Comparison of ENCODE assay signal across 1 cellular context in genomic region chr14:20332946-20333782, GRCh38.
TF ChIP-seq lines count a peak whose summit lies in the region.

CCNB1IP1 (minus strand) TSS chr14:20333279; CDS start chr14:20316523, 16,756 bp downstream.

TF ChIP-seq in HepG2, 621 proteins besides CTCF, POLR2A, EP300 and RAD21 (continued from another document and continues in another):
- TF ChIP-seq, protein P1, sequence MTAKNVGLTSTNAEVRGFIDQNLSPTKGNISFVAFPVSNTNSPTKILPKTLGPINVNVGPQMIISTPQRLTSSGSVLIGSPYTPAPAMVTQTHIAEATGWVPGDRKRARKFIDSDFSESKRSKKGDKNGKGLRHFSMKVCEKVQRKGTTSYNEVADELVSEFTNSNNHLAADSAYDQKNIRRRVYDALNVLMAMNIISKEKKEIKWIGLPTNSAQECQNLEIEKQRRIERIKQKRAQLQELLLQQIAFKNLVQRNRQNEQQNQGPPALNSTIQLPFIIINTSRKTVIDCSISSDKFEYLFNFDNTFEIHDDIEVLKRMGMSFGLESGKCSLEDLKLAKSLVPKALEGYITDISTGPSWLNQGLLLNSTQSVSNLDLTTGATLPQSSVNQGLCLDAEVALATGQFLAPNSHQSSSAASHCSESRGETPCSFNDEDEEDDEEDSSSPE (CRISPR knock-in tag; IDR thresholded peaks at IDR 0.05), result no peak; the same call in none of the 2 replicates
- TF ChIP-seq BRCA1 (CRISPR knock-in tag; IDR thresholded peaks at IDR 0.05) (no peak), POGZ (CRISPR knock-in tag; IDR thresholded peaks at IDR 0.05) (0 out of 2 replicates have a peak, but pooled peaks have one; percentile 13), ZSCAN9 (CRISPR knock-in tag; IDR thresholded peaks at IDR 0.05; ENCODE audit: borderline replicate concordance) (peak; percentile 19; the same call in 1 of the 2 replicates), STAG1 (CRISPR knock-in tag; IDR thresholded peaks at IDR 0.05) (no peak), SUZ12 (IDR thresholded peaks at IDR 0.05; ENCODE audit: low read depth, low read length) (no peak), SNAPC5 (CRISPR knock-in tag; IDR thresholded peaks at IDR 0.05; ENCODE audit: borderline replicate concordance) (no peak; the same call in 1 of the 2 replicates), NR0B2 (CRISPR knock-in tag; IDR thresholded peaks at IDR 0.05) (no peak), ZNF589 (CRISPR knock-in tag; conservative IDR thresholded peaks at IDR 0.05) (no peak), ZNF513 (CRISPR knock-in tag; conservative IDR thresholded peaks at IDR 0.05) (no peak), MBD4 (IDR thresholded peaks at IDR 0.05; ENCODE audit: borderline replicate concordance, low read length) (0 out of 2 replicates have a peak, but pooled peaks have one; percentile 23), ZNF292 (CRISPR knock-in tag; IDR thresholded peaks at IDR 0.05; ENCODE audit: borderline replicate concordance, low read depth) (no peak), ZNF788 (CRISPR knock-in tag; IDR thresholded peaks at IDR 0.05; ENCODE audit: borderline replicate concordance) (no peak; the same call in 1 of the 2 replicates), ZNF558 (CRISPR knock-in tag; IDR thresholded peaks at IDR 0.05; ENCODE audit: borderline replicate concordance) (no peak), NFIC (IDR thresholded peaks at IDR 0.05; ENCODE audit: low read length) (no peak; the same call in 1 of the 2 replicates), ZNF556 (CRISPR knock-in tag; IDR thresholded peaks at IDR 0.05; ENCODE audit: borderline replicate concordance) (no peak; the same call in 1 of the 2 replicates), ZNF576 (CRISPR knock-in tag; IDR thresholded peaks at IDR 0.05) (no peak), ZNF768 (CRISPR knock-in tag; IDR thresholded peaks at IDR 0.05) (no peak), NONO (IDR thresholded peaks at IDR 0.05) (no peak), NONO (CRISPR knock-in tag; conservative IDR thresholded peaks at IDR 0.05) (no peak), ZXDC (CRISPR knock-in tag; IDR thresholded peaks at IDR 0.05) (no peak), BATF2 (CRISPR knock-in tag; IDR thresholded peaks at IDR 0.05) (no peak), ZSCAN22 (CRISPR knock-in tag; IDR thresholded peaks at IDR 0.05) (no peak), RFX5 (IDR thresholded peaks at IDR 0.05; ENCODE audit: low read depth, low read length) (no peak), SP140L (CRISPR knock-in tag; IDR thresholded peaks at IDR 0.05; ENCODE audit: borderline replicate concordance) (no peak), ZNF780A (CRISPR knock-in tag; IDR thresholded peaks at IDR 0.05) (no peak), MATR3 (CRISPR knock-in tag; IDR thresholded peaks at IDR 0.05) (no peak), SOX6 (IDR thresholded peaks at IDR 0.05) (no peak), SOX6 (CRISPR knock-in tag; IDR thresholded peaks at IDR 0.05) (peak; percentile 13; the same call in 1 of the 2 replicates), SPEN (CRISPR knock-in tag; IDR thresholded peaks at IDR 0.05; ENCODE audit: low read depth) (no peak), NFE2L1 (CRISPR knock-in tag; IDR thresholded peaks at IDR 0.05; ENCODE audit: borderline replicate concordance) (no peak), HOXA9 (CRISPR knock-in tag; IDR thresholded peaks at IDR 0.05; ENCODE audit: borderline replicate concordance) (no peak), AGO1 (IDR thresholded peaks at IDR 0.05; ENCODE audit: low read depth, low read length, poor library complexity, severe bottlenecking) (no peak), ZBED4 (CRISPR knock-in tag; IDR thresholded peaks at IDR 0.05; ENCODE audit: borderline replicate concordance) (peak; percentile 48; the same call in 1 of the 2 replicates), RBFOX2 (IDR thresholded peaks at IDR 0.05; ENCODE audit: low read depth, low read length) (peak; percentile 78), ZNF878 (CRISPR knock-in tag; IDR thresholded peaks at IDR 0.05) (no peak; the same call in 1 of the 2 replicates), ADNP (CRISPR knock-in tag; IDR thresholded peaks at IDR 0.05) (no peak), RXRB (CRISPR knock-in tag; IDR thresholded peaks at IDR 0.05; ENCODE audit: borderline replicate concordance) (peak; percentile 19), PRPF4 (IDR thresholded peaks at IDR 0.05; ENCODE audit: low read depth, low read length, poor library complexity, severe bottlenecking) (no peak), CHCHD3 (CRISPR knock-in tag; IDR thresholded peaks at IDR 0.05) (no peak)
- TF ChIP-seq, protein P2, sequence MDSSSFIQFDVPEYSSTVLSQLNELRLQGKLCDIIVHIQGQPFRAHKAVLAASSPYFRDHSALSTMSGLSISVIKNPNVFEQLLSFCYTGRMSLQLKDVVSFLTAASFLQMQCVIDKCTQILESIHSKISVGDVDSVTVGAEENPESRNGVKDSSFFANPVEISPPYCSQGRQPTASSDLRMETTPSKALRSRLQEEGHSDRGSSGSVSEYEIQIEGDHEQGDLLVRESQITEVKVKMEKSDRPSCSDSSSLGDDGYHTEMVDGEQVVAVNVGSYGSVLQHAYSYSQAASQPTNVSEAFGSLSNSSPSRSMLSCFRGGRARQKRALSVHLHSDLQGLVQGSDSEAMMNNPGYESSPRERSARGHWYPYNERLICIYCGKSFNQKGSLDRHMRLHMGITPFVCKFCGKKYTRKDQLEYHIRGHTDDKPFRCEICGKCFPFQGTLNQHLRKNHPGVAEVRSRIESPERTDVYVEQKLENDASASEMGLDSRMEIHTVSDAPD (CRISPR knock-in tag; IDR thresholded peaks at IDR 0.05), result 0 out of 2 replicates have a peak, but pooled peaks have one; percentile 8
- TF ChIP-seq, protein P3, sequence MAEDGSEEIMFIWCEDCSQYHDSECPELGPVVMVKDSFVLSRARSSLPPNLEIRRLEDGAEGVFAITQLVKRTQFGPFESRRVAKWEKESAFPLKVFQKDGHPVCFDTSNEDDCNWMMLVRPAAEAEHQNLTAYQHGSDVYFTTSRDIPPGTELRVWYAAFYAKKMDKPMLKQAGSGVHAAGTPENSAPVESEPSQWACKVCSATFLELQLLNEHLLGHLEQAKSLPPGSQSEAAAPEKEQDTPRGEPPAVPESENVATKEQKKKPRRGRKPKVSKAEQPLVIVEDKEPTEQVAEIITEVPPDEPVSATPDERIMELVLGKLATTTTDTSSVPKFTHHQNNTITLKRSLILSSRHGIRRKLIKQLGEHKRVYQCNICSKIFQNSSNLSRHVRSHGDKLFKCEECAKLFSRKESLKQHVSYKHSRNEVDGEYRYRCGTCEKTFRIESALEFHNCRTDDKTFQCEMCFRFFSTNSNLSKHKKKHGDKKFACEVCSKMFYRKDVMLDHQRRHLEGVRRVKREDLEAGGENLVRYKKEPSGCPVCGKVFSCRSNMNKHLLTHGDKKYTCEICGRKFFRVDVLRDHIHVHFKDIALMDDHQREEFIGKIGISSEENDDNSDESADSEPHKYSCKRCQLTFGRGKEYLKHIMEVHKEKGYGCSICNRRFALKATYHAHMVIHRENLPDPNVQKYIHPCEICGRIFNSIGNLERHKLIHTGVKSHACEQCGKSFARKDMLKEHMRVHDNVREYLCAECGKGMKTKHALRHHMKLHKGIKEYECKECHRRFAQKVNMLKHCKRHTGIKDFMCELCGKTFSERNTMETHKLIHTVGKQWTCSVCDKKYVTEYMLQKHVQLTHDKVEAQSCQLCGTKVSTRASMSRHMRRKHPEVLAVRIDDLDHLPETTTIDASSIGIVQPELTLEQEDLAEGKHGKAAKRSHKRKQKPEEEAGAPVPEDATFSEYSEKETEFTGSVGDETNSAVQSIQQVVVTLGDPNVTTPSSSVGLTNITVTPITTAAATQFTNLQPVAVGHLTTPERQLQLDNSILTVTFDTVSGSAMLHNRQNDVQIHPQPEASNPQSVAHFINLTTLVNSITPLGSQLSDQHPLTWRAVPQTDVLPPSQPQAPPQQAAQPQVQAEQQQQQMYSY (CRISPR knock-in tag; IDR thresholded peaks at IDR 0.05), result no peak
- TF ChIP-seq, protein P4, sequence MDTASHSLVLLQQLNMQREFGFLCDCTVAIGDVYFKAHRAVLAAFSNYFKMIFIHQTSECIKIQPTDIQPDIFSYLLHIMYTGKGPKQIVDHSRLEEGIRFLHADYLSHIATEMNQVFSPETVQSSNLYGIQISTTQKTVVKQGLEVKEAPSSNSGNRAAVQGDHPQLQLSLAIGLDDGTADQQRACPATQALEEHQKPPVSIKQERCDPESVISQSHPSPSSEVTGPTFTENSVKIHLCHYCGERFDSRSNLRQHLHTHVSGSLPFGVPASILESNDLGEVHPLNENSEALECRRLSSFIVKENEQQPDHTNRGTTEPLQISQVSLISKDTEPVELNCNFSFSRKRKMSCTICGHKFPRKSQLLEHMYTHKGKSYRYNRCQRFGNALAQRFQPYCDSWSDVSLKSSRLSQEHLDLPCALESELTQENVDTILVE (CRISPR knock-in tag; IDR thresholded peaks at IDR 0.05), result no peak
- TF ChIP-seq, protein P5, sequence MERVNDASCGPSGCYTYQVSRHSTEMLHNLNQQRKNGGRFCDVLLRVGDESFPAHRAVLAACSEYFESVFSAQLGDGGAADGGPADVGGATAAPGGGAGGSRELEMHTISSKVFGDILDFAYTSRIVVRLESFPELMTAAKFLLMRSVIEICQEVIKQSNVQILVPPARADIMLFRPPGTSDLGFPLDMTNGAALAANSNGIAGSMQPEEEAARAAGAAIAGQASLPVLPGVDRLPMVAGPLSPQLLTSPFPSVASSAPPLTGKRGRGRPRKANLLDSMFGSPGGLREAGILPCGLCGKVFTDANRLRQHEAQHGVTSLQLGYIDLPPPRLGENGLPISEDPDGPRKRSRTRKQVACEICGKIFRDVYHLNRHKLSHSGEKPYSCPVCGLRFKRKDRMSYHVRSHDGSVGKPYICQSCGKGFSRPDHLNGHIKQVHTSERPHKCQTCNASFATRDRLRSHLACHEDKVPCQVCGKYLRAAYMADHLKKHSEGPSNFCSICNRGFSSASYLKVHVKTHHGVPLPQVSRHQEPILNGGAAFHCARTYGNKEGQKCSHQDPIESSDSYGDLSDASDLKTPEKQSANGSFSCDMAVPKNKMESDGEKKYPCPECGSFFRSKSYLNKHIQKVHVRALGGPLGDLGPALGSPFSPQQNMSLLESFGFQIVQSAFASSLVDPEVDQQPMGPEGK (CRISPR knock-in tag; IDR thresholded peaks at IDR 0.05), result no peak
